Comparison of ENCODE assay signal across 1 cellular context in the genomic region with DNA sequence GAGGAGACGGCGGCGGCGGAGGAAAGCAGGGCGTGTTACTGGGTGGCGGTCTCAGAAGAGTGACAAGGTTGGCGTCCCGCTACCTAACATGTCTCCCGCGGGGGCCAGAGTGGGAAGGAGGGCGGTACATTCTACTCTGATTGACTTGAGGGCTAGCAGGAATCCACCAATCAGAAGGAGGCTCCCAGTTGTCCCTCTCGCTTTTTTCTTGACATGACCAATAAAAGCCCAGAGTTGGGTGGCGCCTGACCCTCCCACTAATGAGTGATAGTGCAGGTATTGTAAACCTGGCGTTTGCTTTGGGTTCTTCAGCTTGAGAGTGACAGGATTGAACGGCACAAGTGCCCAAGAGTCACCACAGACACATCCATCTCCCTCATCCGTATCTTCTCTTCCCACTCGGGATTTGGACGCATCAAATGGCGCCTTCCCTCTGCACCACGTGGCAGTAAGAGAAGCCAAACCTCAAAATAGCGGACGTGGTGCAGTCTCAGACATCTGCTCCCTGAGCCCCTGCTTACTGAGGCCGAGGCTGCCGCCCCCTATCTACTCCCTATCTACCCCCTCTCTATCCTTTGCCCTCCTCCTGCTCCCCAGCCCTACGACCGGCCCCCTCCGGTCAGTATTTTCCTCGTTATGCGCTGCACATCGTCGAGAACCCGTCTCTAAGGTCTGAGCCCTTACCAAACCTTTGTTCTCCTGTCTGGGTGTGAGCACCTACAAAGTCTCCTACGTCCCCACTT.
A peak's percentile ranks its signal among the peaks of the same experiment; 100 is the strongest.
TF ChIP-seq lines count a peak whose summit lies in the region.

No MANE protein-coding gene starts in this region.

TF ChIP-seq in SK-N-SH, 30 proteins besides CTCF, POLR2A, EP300 and RAD21 (continued from another document):
- TF ChIP-seq, protein P1, sequence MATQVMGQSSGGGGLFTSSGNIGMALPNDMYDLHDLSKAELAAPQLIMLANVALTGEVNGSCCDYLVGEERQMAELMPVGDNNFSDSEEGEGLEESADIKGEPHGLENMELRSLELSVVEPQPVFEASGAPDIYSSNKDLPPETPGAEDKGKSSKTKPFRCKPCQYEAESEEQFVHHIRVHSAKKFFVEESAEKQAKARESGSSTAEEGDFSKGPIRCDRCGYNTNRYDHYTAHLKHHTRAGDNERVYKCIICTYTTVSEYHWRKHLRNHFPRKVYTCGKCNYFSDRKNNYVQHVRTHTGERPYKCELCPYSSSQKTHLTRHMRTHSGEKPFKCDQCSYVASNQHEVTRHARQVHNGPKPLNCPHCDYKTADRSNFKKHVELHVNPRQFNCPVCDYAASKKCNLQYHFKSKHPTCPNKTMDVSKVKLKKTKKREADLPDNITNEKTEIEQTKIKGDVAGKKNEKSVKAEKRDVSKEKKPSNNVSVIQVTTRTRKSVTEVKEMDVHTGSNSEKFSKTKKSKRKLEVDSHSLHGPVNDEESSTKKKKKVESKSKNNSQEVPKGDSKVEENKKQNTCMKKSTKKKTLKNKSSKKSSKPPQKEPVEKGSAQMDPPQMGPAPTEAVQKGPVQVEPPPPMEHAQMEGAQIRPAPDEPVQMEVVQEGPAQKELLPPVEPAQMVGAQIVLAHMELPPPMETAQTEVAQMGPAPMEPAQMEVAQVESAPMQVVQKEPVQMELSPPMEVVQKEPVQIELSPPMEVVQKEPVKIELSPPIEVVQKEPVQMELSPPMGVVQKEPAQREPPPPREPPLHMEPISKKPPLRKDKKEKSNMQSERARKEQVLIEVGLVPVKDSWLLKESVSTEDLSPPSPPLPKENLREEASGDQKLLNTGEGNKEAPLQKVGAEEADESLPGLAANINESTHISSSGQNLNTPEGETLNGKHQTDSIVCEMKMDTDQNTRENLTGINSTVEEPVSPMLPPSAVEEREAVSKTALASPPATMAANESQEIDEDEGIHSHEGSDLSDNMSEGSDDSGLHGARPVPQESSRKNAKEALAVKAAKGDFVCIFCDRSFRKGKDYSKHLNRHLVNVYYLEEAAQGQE (IDR thresholded peaks at IDR 0.05; ENCODE audit: low read depth, low read length): no peak
- TF ChIP-seq GABPA (IDR thresholded peaks at IDR 0.05; ENCODE audit: low read depth) (no peak), TEAD4 (IDR thresholded peaks at IDR 0.05; ENCODE audit: borderline replicate concordance, insufficient read depth) (no peak), RCOR1 (IDR thresholded peaks at IDR 0.05; ENCODE audit: low read length) (no peak), TAF1 (IDR thresholded peaks at IDR 0.05; ENCODE audit: borderline replicate concordance, low read depth, low read length) (no peak), SIN3A (IDR thresholded peaks at IDR 0.05; ENCODE audit: borderline replicate concordance, low read depth, low read length) (peak; percentile 45; the same call in 1 of the 2 replicates), EZH2phosphoT487 (IDR thresholded peaks at IDR 0.05; ENCODE audit: borderline replicate concordance, low read depth) (no peak), GATA2 (CRISPR knock-in tag; IDR thresholded peaks at IDR 0.05) (no peak), CHD2 (IDR thresholded peaks at IDR 0.05; ENCODE audit: low read length, partially characterized antibody) (peak; percentile 64), FOXJ3 (CRISPR knock-in tag; IDR thresholded peaks at IDR 0.05) (no peak), YY1 (IDR thresholded peaks at IDR 0.05; ENCODE audit: low read depth) (peak; percentile 22), MEF2A (IDR thresholded peaks at IDR 0.05; ENCODE audit: borderline replicate concordance, low read depth) (no peak), MXI1 (IDR thresholded peaks at IDR 0.05; ENCODE audit: low read depth, low read length) (peak; percentile 96), POLR2AphosphoS5 (IDR thresholded peaks at IDR 0.05; ENCODE audit: low read depth, low read length) (0 out of 2 replicates have a peak, but pooled peaks have one; percentile 36)
- TF ChIP-seq, protein P2, sequence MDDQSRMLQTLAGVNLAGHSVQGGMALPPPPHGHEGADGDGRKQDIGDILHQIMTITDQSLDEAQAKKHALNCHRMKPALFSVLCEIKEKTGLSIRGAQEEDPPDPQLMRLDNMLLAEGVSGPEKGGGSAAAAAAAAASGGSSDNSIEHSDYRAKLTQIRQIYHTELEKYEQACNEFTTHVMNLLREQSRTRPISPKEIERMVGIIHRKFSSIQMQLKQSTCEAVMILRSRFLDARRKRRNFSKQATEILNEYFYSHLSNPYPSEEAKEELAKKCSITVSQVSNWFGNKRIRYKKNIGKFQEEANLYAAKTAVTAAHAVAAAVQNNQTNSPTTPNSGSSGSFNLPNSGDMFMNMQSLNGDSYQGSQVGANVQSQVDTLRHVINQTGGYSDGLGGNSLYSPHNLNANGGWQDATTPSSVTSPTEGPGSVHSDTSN (IDR thresholded peaks at IDR 0.05): peak; percentile 99
- TF ChIP-seq, protein P3, sequence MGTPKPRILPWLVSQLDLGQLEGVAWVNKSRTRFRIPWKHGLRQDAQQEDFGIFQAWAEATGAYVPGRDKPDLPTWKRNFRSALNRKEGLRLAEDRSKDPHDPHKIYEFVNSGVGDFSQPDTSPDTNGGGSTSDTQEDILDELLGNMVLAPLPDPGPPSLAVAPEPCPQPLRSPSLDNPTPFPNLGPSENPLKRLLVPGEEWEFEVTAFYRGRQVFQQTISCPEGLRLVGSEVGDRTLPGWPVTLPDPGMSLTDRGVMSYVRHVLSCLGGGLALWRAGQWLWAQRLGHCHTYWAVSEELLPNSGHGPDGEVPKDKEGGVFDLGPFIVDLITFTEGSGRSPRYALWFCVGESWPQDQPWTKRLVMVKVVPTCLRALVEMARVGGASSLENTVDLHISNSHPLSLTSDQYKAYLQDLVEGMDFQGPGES (IDR thresholded peaks at IDR 0.05; ENCODE audit: low read depth, low read length): peak; percentile 72
- TF ChIP-seq, protein P4, sequence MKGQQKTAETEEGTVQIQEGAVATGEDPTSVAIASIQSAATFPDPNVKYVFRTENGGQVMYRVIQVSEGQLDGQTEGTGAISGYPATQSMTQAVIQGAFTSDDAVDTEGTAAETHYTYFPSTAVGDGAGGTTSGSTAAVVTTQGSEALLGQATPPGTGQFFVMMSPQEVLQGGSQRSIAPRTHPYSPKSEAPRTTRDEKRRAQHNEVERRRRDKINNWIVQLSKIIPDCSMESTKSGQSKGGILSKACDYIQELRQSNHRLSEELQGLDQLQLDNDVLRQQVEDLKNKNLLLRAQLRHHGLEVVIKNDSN (IDR thresholded peaks at IDR 0.05; ENCODE audit: borderline replicate concordance, low read depth): peak; percentile 73; the same call in 1 of the 2 replicates
- TF ChIP-seq, protein P5, sequence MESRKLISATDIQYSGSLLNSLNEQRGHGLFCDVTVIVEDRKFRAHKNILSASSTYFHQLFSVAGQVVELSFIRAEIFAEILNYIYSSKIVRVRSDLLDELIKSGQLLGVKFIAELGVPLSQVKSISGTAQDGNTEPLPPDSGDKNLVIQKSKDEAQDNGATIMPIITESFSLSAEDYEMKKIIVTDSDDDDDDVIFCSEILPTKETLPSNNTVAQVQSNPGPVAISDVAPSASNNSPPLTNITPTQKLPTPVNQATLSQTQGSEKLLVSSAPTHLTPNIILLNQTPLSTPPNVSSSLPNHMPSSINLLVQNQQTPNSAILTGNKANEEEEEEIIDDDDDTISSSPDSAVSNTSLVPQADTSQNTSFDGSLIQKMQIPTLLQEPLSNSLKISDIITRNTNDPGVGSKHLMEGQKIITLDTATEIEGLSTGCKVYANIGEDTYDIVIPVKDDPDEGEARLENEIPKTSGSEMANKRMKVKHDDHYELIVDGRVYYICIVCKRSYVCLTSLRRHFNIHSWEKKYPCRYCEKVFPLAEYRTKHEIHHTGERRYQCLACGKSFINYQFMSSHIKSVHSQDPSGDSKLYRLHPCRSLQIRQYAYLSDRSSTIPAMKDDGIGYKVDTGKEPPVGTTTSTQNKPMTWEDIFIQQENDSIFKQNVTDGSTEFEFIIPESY (IDR thresholded peaks at IDR 0.05; ENCODE audit: borderline replicate concordance, low read depth): no peak
- TF ChIP-seq, protein P6, sequence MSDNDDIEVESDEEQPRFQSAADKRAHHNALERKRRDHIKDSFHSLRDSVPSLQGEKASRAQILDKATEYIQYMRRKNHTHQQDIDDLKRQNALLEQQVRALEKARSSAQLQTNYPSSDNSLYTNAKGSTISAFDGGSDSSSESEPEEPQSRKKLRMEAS (IDR thresholded peaks at IDR 0.05; ENCODE audit: low read depth): peak; percentile 98
- TF ChIP-seq, protein P7, sequence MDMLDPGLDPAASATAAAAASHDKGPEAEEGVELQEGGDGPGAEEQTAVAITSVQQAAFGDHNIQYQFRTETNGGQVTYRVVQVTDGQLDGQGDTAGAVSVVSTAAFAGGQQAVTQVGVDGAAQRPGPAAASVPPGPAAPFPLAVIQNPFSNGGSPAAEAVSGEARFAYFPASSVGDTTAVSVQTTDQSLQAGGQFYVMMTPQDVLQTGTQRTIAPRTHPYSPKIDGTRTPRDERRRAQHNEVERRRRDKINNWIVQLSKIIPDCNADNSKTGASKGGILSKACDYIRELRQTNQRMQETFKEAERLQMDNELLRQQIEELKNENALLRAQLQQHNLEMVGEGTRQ (IDR thresholded peaks at IDR 0.05; ENCODE audit: borderline replicate concordance, low read depth, low read length): no peak
